In the genomic region with DNA sequence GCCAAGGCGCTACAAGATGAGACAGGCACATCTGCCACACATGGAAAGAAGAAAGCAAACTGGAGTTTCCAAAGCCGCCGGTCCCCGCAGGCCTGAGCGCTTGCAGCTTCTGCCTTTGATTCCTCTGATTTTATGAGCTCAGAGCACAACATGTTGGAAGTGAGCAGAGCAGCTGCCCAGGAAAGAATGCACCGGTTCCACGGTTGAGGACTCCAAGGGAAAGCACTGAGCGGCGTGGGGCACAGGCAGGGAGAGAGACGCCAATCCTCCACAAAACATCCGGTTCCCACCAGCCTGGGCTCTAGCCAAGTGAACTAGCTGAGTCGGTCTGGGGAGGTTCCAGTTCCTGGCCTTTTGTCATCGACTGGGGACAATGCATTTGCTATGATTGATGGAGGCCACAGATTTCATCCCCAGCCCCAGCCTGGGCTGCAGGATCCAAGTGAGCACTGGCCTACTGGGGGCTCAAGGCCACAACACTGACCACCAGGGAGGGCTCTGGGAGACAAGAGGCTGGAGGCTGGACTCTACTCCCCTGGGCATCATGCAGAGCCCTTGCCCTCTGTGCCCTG, we compare ENCODE assay signal across 9 cellular contexts.
DNase-seq lines count a peak whose midpoint lies in the region; ATAC-seq and TF ChIP-seq lines count a peak whose summit lies in the region.
"Had no signal": no experiment of that assay in that cellular context is flagged by ENCODE, and none has a peak within 500 bp of the region (broad histone marks: within the 10 kb centered on the region; RNA-seq: fewer than 3 reads in every experiment).

No MANE protein-coding gene starts in this region.

- H3K4me1 ChIP-seq in foreskin keratinocyte, result peaks cover 29% of the 10 kb centered on the region

- ATAC-seq in foreskin keratinocyte, result peak; percentile 48

- DNase-seq in AG08396 (ENCODE audit: low spot score) (peak; percentile 63), SHP77 treated with DMSO at 0.1 percent for 48 hours (lab: John Stamatoyannopoulos, UW) (peak; percentile 71), foreskin keratinocyte (peak; percentile 37 to 57), nucleus accumbens (lab: John Stamatoyannopoulos, UW) (peak in 48 of 56 donors; percentile 13 to 82 (median 56)), NCI-H2107 (lab: John Stamatoyannopoulos, UW) (no peak), islet precursor cell (no peak)
- no peak for DNase-seq in activated CD4-positive, alpha-beta T cell treated with anti-CD3 and anti-CD28 coated beads for 1 hour
- no peak for DNase-seq in stimulated activated CD4-positive, alpha-beta T cell treated with anti-CD3 and anti-CD28 coated beads, Interleukin-2, amount 100 ng/mL, for 48 hours
- DNase-seq: GDM1 had no signal

- TF ChIP-seq CTCF in foreskin keratinocyte (conservative IDR thresholded peaks at IDR 0.05), result no peak

- peak overlapping the region; percentile 60 for H3K27ac ChIP-seq in foreskin keratinocyte

- no peaks in the 10 kb centered on the region for H3K27me3 ChIP-seq in foreskin keratinocyte

Comparison
In these comparisons a context has a peak if more than half of its experiments do, and no peak if none do; other contexts are left out.
1. DNase-seq: peak in AG08396 (single experiment), SHP77 treated with DMSO at 0.1 percent for 48 hours (single experiment), foreskin keratinocyte (2 of 2) and nucleus accumbens (48 of 56); none in NCI-H2107 (single experiment), activated CD4-positive, alpha-beta T cell treated with anti-CD3 and anti-CD28 coated beads for 1 hour (single experiment), islet precursor cell (single experiment) and stimulated activated CD4-positive, alpha-beta T cell treated with anti-CD3 and anti-CD28 coated beads, Interleukin-2, amount 100 ng/mL, for 48 hours (0 of 2).